Comparison of ENCODE assay signal across 1 cellular context in the genomic region with DNA sequence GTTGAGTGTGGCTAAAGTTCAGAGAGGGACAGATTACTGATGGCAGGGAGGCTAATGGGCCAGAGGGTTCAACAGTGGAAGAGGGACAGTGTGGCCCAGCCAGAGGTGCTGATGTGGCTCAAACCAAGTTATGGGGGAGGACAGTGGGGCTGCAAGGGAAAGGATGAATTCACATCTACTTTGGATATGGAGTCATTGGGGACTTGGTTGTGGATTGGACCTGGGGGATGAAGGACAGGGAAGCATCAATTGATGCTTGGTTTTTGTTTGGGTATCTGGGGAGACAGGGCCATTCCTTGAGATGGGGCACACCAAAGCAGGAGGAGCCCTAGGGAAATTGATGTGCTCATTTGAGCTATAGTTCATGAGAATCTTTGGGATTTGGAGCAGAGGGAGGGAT.
TF ChIP-seq lines count a peak whose summit lies in the region.

No MANE protein-coding gene starts in this region.

TF ChIP-seq in K562, 482 proteins besides CTCF, POLR2A, EP300 and RAD21:
- TF ChIP-seq PRDM10 (IDR thresholded peaks at IDR 0.05; ENCODE audit: partially characterized antibody) (peak; percentile 64), SMAD1 (IDR thresholded peaks at IDR 0.05; ENCODE audit: low read depth, low read length, partially characterized antibody) (no peak)
- TF ChIP-seq, protein P1, sequence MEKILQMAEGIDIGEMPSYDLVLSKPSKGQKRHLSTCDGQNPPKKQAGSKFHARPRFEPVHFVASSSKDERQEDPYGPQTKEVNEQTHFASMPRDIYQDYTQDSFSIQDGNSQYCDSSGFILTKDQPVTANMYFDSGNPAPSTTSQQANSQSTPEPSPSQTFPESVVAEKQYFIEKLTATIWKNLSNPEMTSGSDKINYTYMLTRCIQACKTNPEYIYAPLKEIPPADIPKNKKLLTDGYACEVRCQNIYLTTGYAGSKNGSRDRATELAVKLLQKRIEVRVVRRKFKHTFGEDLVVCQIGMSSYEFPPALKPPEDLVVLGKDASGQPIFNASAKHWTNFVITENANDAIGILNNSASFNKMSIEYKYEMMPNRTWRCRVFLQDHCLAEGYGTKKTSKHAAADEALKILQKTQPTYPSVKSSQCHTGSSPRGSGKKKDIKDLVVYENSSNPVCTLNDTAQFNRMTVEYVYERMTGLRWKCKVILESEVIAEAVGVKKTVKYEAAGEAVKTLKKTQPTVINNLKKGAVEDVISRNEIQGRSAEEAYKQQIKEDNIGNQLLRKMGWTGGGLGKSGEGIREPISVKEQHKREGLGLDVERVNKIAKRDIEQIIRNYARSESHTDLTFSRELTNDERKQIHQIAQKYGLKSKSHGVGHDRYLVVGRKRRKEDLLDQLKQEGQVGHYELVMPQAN (IDR thresholded peaks at IDR 0.05; ENCODE audit: borderline replicate concordance) = no peak
